Comparison of ENCODE assay signal across 8 cellular contexts in the genomic region with DNA sequence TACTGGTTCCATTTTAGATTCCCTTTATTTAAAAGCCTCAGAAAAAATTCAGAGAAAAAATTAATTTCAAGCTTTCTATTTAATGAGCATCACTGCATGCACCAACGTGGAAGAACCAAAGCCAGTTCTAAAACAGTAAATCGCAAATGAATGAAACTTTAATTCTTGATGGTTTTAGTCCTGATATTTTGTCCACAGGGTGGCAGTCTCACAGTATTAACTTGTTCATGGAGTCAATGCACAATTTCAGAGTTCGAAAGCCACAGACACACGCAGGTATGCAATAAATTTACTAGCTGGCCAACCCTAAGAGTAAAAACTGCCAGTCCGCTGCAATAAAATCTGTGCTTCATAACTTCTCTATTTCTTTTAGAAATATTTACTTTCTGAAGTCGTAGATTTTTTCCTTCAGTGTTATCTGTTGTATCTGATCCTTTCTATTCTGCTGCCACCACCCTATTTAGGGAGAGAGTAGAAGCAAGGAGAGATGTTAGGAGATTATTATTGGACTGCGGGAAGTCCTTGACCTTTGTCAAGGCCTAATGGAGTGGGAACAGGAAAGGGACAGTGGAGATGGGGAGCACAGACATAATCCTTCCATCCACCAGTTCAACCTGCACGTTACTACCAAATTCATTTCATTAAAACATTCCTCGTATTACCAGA. TPM values are rescaled to one million over a fixed set of nuclear protein-coding genes. Genes with fewer than 3 reads are reported as not detected.
DNase-seq lines count a peak whose midpoint lies in the region; ATAC-seq and TF ChIP-seq lines count a peak whose summit lies in the region.

No MANE protein-coding gene starts in this region.

- H3K27ac ChIP-seq in GM23248 (peak overlapping the region; percentile 90), body of pancreas (peak overlapping the region in 3 of 4 donors; percentile 26 to 44 (median 38))

- in situ Hi-C loops in GM23248 (cut with MboI) = no loop called here

- peak; percentile 39 for ATAC-seq in body of pancreas
- ATAC-seq in stimulated activated naive CD8-positive, alpha-beta T cell treated with anti-CD3 and anti-CD28 coated beads, Interleukin-15, Interleukin-2, amounts not matched to agents 100 U/mL and 50 U/mL, for 24 hours = no peak

- H2AFZ ChIP-seq in GM23248 = no peak overlapping the region

- peak; percentile 15 for DNase-seq in DMS 273 treated with DMSO at 0.1 percent for 48 hours (lab: John Stamatoyannopoulos, UW)
- DNase-seq in GM23248 = peak; percentile 80
- peak; percentile 84 for DNase-seq in OCI-M1 (lab: John Stamatoyannopoulos, UW)
- DNase-seq in body of pancreas = peak in 1 of 4 donors; percentile 44
- no peak for DNase-seq in kidney epithelial cell (ENCODE audit: low read depth)
- peak; percentile 38 for DNase-seq in stimulated activated naive CD8-positive, alpha-beta T cell treated with anti-CD3 and anti-CD28 coated beads, Interleukin-15, Interleukin-2, amounts not matched to agents 100 U/mL and 50 U/mL, for 24 hours
- DNase-seq in DMS114 treated with DMSO at 0.1 percent for 48 hours (lab: John Stamatoyannopoulos, UW; ENCODE audit: unreplicated experiment) = no peak
- DNase-seq in HK-2 (ENCODE audit: unreplicated experiment) = no peak

- H3K9me2 ChIP-seq in GM23248 (ENCODE audit: insufficient read depth) = no peaks in the 10 kb centered on the region

- H3F3A ChIP-seq in GM23248 (ENCODE audit: insufficient read depth) = peaks cover 49% of the 10 kb centered on the region

- peaks cover 97% of the 10 kb centered on the region for H3K79me2 ChIP-seq in GM23248 (ENCODE audit: insufficient read depth)

- intact Hi-C loops in body of pancreas (cut with DNase I) = loop anchor here (10.0 kb wide), 1 partner anchor 70 kb away; no protein-coding TSS in a partner anchor

- H3K9me3 ChIP-seq in GM23248 (ENCODE audit: low read depth) (no peaks in the 10 kb centered on the region), body of pancreas (no peaks in the 10 kb centered on the region)

- H3K4me1 ChIP-seq in GM23248 (ENCODE audit: insufficient read depth) (peaks cover 58% of the 10 kb centered on the region), body of pancreas (peaks cover 92% of the 10 kb centered on the region)

- peak overlapping the region; percentile 68 for H3K9ac ChIP-seq in GM23248

- 37 to 38% methylated on average over 9 of the region's 9 CpGs for WGBS in GM23248 (ENCODE audit: low coverage in 1 of 2, low lambda C conversion rate in 2 of 2, missing lambda C conversion rate in 2 of 2), 2 experiments
- 37 to 46% methylated on average over 9 of the region's 9 CpGs for WGBS in body of pancreas, 2 donors

- H3K4me2 ChIP-seq in GM23248 (ENCODE audit: unreplicated experiment) = peak overlapping the region; percentile 77

- no peak for TF ChIP-seq POLR2A in body of pancreas (IDR thresholded peaks at IDR 0.05)

- 0 out of 2 replicates have a peak, but pooled peaks cover 2% of the 10 kb centered on the region for H3K36me3 ChIP-seq in GM23248 (ENCODE audit: low read depth)
- no peaks in the 10 kb centered on the region for H3K36me3 ChIP-seq in body of pancreas (replicated peaks in 1 of 2; ENCODE audit: insufficient read depth in 1 of 2, low read depth in 2 of 2)
- no peaks in the 10 kb centered on the region for H3K36me3 ChIP-seq in kidney epithelial cell (ENCODE audit: control insufficient read depth, insufficient read depth, low read length)

- H3K27me3 ChIP-seq in GM23248 (replicated peaks; ENCODE audit: insufficient read depth) (no peaks in the 10 kb centered on the region), body of pancreas (no peaks in the 10 kb centered on the region), kidney epithelial cell (ENCODE audit: control insufficient read depth, insufficient read depth, low read length) (no peaks in the 10 kb centered on the region)

- peak in 6 of 7 experiments; percentile 36 to 55 (median 43) for TF ChIP-seq CTCF in body of pancreas (IDR thresholded peaks at IDR 0.05)
- TF ChIP-seq CTCF in kidney epithelial cell (IDR thresholded peaks at IDR 0.05; ENCODE audit: insufficient read depth, low read length, poor library complexity, severe bottlenecking) = peak; percentile 41

- H3K4me3 ChIP-seq in GM23248 (peak overlapping the region; percentile 57), body of pancreas (no peak overlapping the region), kidney epithelial cell (ENCODE audit: low read depth, low read length) (no peak overlapping the region)

- peaks cover 9% of the 10 kb centered on the region; the same call in 1 of the 2 replicates for H4K20me1 ChIP-seq in GM23248 (ENCODE audit: insufficient read depth)

RNA-seq across cellular contexts. Expression of a gene that starts 7.0 kb away (rescaled TPM):
- 7.5 and 11.8 TPM in 2 replicates for total RNA-seq in GM23248 (2014; rRNA removed; shearing (Covaris generic))
- 13.4 and 14.0 TPM in 2 replicates for polyA plus RNA-seq in GM23248 (2016; fragmentation: Nextera tagmentation; extraction: Ambion mirVana)
- 1 to 10 TPM; 5.3 to 8.6 TPM for total RNA-seq in body of pancreas
- total RNA-seq in kidney epithelial cell = 10.5 and 13.8 TPM in 2 replicates

RNA-seq across cellular contexts. Expression of a gene that starts 35.2 kb away (rescaled TPM):
- total RNA-seq in GM23248 (2014; rRNA removed; shearing (Covaris generic)) = 36.1 and 43.8 TPM in 2 replicates
- 39.9 and 42.7 TPM in 2 replicates for polyA plus RNA-seq in GM23248 (2016; fragmentation: Nextera tagmentation; extraction: Ambion mirVana)
- total RNA-seq in body of pancreas (10 to 100 TPM; 40.5 to 61.7 TPM), kidney epithelial cell (60.6 and 74.1 TPM in 2 replicates)

Comparison
In these comparisons a context has a peak if more than half of its experiments do, and no peak if none do; other contexts are left out.
1. DNase-seq: peak in DMS 273 treated with DMSO at 0.1 percent for 48 hours (single experiment), GM23248 (single experiment), OCI-M1 (single experiment) and stimulated activated naive CD8-positive, alpha-beta T cell treated with anti-CD3 and anti-CD28 coated beads, Interleukin-15, Interleukin-2, amounts not matched to agents 100 U/mL and 50 U/mL, for 24 hours (single experiment); none in kidney epithelial cell (single experiment), DMS114 treated with DMSO at 0.1 percent for 48 hours (single experiment) and HK-2 (single experiment).